Comparison of ENCODE assay signal across 18 cellular contexts in genomic region chr16:7487896-7488295, GRCh38.
A peak's percentile ranks its signal among the peaks of the same experiment; 100 is the strongest.
DNase-seq lines count a peak whose midpoint lies in the region; ATAC-seq, FAIRE-seq and TF ChIP-seq lines count a peak whose summit lies in the region.
"Had no signal": no experiment of that assay in that cellular context is flagged by ENCODE, and none has a peak within 500 bp of the region (broad histone marks: within the 10 kb centered on the region; RNA-seq: fewer than 3 reads in every experiment).

No MANE protein-coding gene starts in this region.

- H3K4me3 Mint-ChIP-seq in neural progenitor cell = no peak overlapping the region
- no peak overlapping the region for H3K4me3 Mint-ChIP-seq in naive thymus-derived CD8-positive, alpha-beta T cell
- H3K4me3 Mint-ChIP-seq: CD4-positive, alpha-beta memory T cell; GM23338; H9 had no signal

- DNase-seq in D341Med (ENCODE audit: low spot score) (peak; percentile 52), D721Med (ENCODE audit: insufficient read length, low spot score) (peak; percentile 34), WERI-Rb-1 (peak; percentile 85), neural progenitor cell (ENCODE audit: low spot score) (peak; percentile 51), foreskin keratinocyte (no peak), epidermal melanocyte (ENCODE audit: insufficient read length, low spot score) (no peak)
- no peak for DNase-seq in naive thymus-derived CD8-positive, alpha-beta T cell
- DNase-seq: C1 segment of cervical spinal cord; Caco-2; CD4-positive, alpha-beta memory T cell; DMS53; EL; GDM1; H9 had no signal

- H3K4me1 Mint-ChIP-seq in neural progenitor cell = peaks cover 10% of the 10 kb centered on the region
- no peaks in the 10 kb centered on the region for H3K4me1 Mint-ChIP-seq in naive thymus-derived CD8-positive, alpha-beta T cell
- H3K4me1 Mint-ChIP-seq: CD4-positive, alpha-beta memory T cell; H9 had no signal

- H3K4me3 ChIP-seq in WERI-Rb-1 (ENCODE audit: low read depth, low read length) (no peak overlapping the region), neural progenitor cell (no peak overlapping the region)
- H3K4me3 ChIP-seq: GM12878, GM23338 had no signal

- no peaks in the 10 kb centered on the region for H3K27me3 ChIP-seq in WERI-Rb-1 (ENCODE audit: insufficient read depth, low read depth, severe bottlenecking)
- H3K27me3 ChIP-seq in neural progenitor cell = no peaks in the 10 kb centered on the region
- H3K27me3 ChIP-seq in foreskin keratinocyte = no peaks in the 10 kb centered on the region

- no peaks in the 10 kb centered on the region for H3K27me3 Mint-ChIP-seq in neural progenitor cell (ENCODE audit: insufficient read depth, low read depth)
- H3K27me3 Mint-ChIP-seq in naive thymus-derived CD8-positive, alpha-beta T cell = no peaks in the 10 kb centered on the region
- H3K27me3 Mint-ChIP-seq: CD4-positive, alpha-beta memory T cell had no signal

- no peaks in the 10 kb centered on the region for H3K36me3 ChIP-seq in WERI-Rb-1
- no peaks in the 10 kb centered on the region for H3K36me3 ChIP-seq in neural progenitor cell

- H4K20me1 ChIP-seq in neural progenitor cell (ENCODE audit: low read depth) = peaks cover 7% of the 10 kb centered on the region

- H3K9ac ChIP-seq in neural progenitor cell = no peak overlapping the region

- no peaks in the 10 kb centered on the region for H3F3A ChIP-seq in neural progenitor cell (ENCODE audit: low read depth)

- POLR2A ChIA-PET in naive thymus-derived CD8-positive, alpha-beta T cell (lab: Charles Lee) = no interaction called here

- no peak overlapping the region for H2AFZ ChIP-seq in neural progenitor cell (replicated peaks)
- H2AFZ ChIP-seq: GM23338 had no signal

- H3K4me1 ChIP-seq in neural progenitor cell (no peaks in the 10 kb centered on the region), foreskin keratinocyte (no peaks in the 10 kb centered on the region)
- H3K4me1 ChIP-seq: Caco-2 had no signal

- peak; percentile 46 for FAIRE-seq in D721Med (lab: Jason Lieb, UNC)
- FAIRE-seq: GM12878, GM19239 had no signal

- no peaks in the 10 kb centered on the region for H3K36me3 Mint-ChIP-seq in neural progenitor cell
- H3K36me3 Mint-ChIP-seq in naive thymus-derived CD8-positive, alpha-beta T cell = no peaks in the 10 kb centered on the region
- H3K36me3 Mint-ChIP-seq: CD4-positive, alpha-beta memory T cell had no signal

- TF ChIP-seq CTCF in D721Med (IDR thresholded peaks at IDR 0.05; ENCODE audit: insufficient read depth, missing control alignments) (no peak), WERI-Rb-1 (IDR thresholded peaks at IDR 0.05; ENCODE audit: low read depth, low read length) (no peak), neural progenitor cell (IDR thresholded peaks at IDR 0.05) (no peak), foreskin keratinocyte (conservative IDR thresholded peaks at IDR 0.05) (no peak)

- no peaks in the 10 kb centered on the region for H3K79me2 ChIP-seq in neural progenitor cell (ENCODE audit: low read depth)

- no peak for ATAC-seq in naive thymus-derived CD8-positive, alpha-beta T cell
- ATAC-seq in foreskin keratinocyte = no peak
- ATAC-seq: GM12878, GM23338, HCT116 had no signal

- no peak overlapping the region for H3K27ac ChIP-seq in WERI-Rb-1
- no peak overlapping the region for H3K27ac ChIP-seq in neural progenitor cell
- no peak overlapping the region for H3K27ac ChIP-seq in foreskin keratinocyte

- H3K9me3 Mint-ChIP-seq in neural progenitor cell = no peaks in the 10 kb centered on the region
- peaks cover 0 to 14% (median 2%) of the 10 kb centered on the region in 9 donors for H3K9me3 Mint-ChIP-seq in naive thymus-derived CD8-positive, alpha-beta T cell
- H3K9me3 Mint-ChIP-seq: GM23338, H9 had no signal

- H3K4me2 ChIP-seq in neural progenitor cell = peak overlapping the region; percentile 33
- H3K4me2 ChIP-seq: GM23338 had no signal

- H3K9me3 ChIP-seq in WERI-Rb-1 (ENCODE audit: severe bottlenecking) = no peaks in the 10 kb centered on the region
- H3K9me3 ChIP-seq in neural progenitor cell (ENCODE audit: low read depth) = no peaks in the 10 kb centered on the region
- H3K9me3 ChIP-seq: Caco-2 had no signal

- H3K27ac Mint-ChIP-seq in neural progenitor cell = no peak overlapping the region
- H3K27ac Mint-ChIP-seq in naive thymus-derived CD8-positive, alpha-beta T cell = no peak overlapping the region
- H3K27ac Mint-ChIP-seq: GM23338, H9 had no signal

Comparison
In these comparisons a context has a peak if more than half of its experiments do, and no peak if none do; other contexts are left out.
1. DNase-seq: peak in D341Med (single experiment), D721Med (single experiment), WERI-Rb-1 (single experiment) and neural progenitor cell (single experiment); none in naive thymus-derived CD8-positive, alpha-beta T cell (0 of 10), foreskin keratinocyte (0 of 2) and epidermal melanocyte (single experiment).